34 cellular contexts compared by ENCODE assay signal in genomic region chr7:10308276-10308675, GRCh38.
A peak's percentile ranks its signal among the peaks of the same experiment; 100 is the strongest.
DNase-seq lines count a peak whose midpoint lies in the region; ATAC-seq, FAIRE-seq and TF ChIP-seq lines count a peak whose summit lies in the region.
"Had no signal": no experiment of that assay in that cellular context is flagged by ENCODE, and none has a peak within 500 bp of the region (broad histone marks: within the 10 kb centered on the region; RNA-seq: fewer than 3 reads in every experiment).

No MANE protein-coding gene starts in this region.

- BruUV-seq in Calu3 (replicated peaks; lab: Mats Ljungman, UMichigan): no TSS peak

- DNase-seq in Calu3: no peak
- DNase-seq in H54 (ENCODE audit: insufficient read length, low spot score): no peak
- DNase-seq in astrocyte of the hippocampus (ENCODE audit: low read depth, low spot score): peak; percentile 61
- peak; percentile 9 for DNase-seq in retinal pigment epithelial cell (ENCODE audit: low read depth)
- no peak for DNase-seq in mesothelial cell of epicardium (ENCODE audit: low spot score in 2 of 2, unreplicated experiment in 2 of 2)
- DNase-seq in stimulated activated naive CD4-positive, alpha-beta T cell (lab: John Stamatoyannopoulos, UW): no peak
- DNase-seq in Kasumi-1 (lab: John Stamatoyannopoulos, UW): no peak
- DNase-seq: 8988T; ACHN; AML-193; BE2C; C1 segment of cervical spinal cord; Caco-2; CD4-positive, alpha-beta memory T cell; CD4-positive, alpha-beta T cell; CD4-positive, CD25-positive, alpha-beta regulatory T cell; CD8-positive, alpha-beta memory T cell; CD8-positive, alpha-beta T cell; COR-L47; DMS 273 treated with DMSO at 0.1 percent for 48 hours; DMS153; DMS53; DMS79; DMS79 treated with DMSO at 0.1 percent for 48 hours; DND-41; EL had no signal

- H3K36me3 Mint-ChIP-seq in Calu3 (ENCODE audit: insufficient read depth, unreplicated experiment): no peaks in the 10 kb centered on the region
- no peaks in the 10 kb centered on the region for H3K36me3 Mint-ChIP-seq in mesothelial cell of epicardium
- H3K36me3 Mint-ChIP-seq: CD14-positive monocyte; CD4-positive, alpha-beta memory T cell; CD4-positive, CD25-positive, alpha-beta regulatory T cell; CD8-positive, alpha-beta memory T cell; CD8-positive, alpha-beta T cell had no signal

- H3K4me3 Mint-ChIP-seq in Calu3 (ENCODE audit: low read depth, unreplicated experiment) (no peak overlapping the region), mesothelial cell of epicardium (no peak overlapping the region)
- H3K4me3 Mint-ChIP-seq: B cell; CD14-positive monocyte; CD4-positive, alpha-beta memory T cell; CD4-positive, alpha-beta T cell; CD4-positive, CD25-positive, alpha-beta regulatory T cell; CD8-positive, alpha-beta memory T cell; CD8-positive, alpha-beta T cell had no signal

- intact Hi-C loops in Calu3 (cut with micrococcal nuclease; ENCODE audit: unreplicated experiment): loop anchor here (5.0 kb wide), 1 partner anchor 104 kb away; no protein-coding TSS in a partner anchor

- FAIRE-seq in H54 (lab: Jason Lieb, UNC): peak; percentile 73
- FAIRE-seq: A204.1, A549, D721Med had no signal

- ATAC-seq in GM18907 (IDR thresholded peaks at IDR 0.05; ENCODE audit: unreplicated experiment): no peak
- ATAC-seq: A549; CD8-positive, alpha-beta T cell had no signal

- no peak for TF ChIP-seq POLR2A in H54 (IDR thresholded peaks at IDR 0.05; ENCODE audit: low read depth, low read length)

- CTCF ChIA-PET in Calu3 (lab: Charles Lee): interaction anchor here (0.6 to 0.9 kb wide), 2 partner anchors 31 to 60 kb away, joined by 3 to 4 read pairs; no protein-coding TSS in a partner anchor

- H3K27ac Mint-ChIP-seq in Calu3 (ENCODE audit: unreplicated experiment): peak overlapping the region; percentile 61
- H3K27ac Mint-ChIP-seq in mesothelial cell of epicardium: no peak overlapping the region
- H3K27ac Mint-ChIP-seq: B cell; CD14-positive monocyte; CD4-positive, alpha-beta memory T cell; CD4-positive, alpha-beta T cell; CD4-positive, CD25-positive, alpha-beta regulatory T cell; CD8-positive, alpha-beta T cell had no signal

- H3K9me3 Mint-ChIP-seq in Calu3 (ENCODE audit: low read depth, unreplicated experiment) (peaks cover 7% of the 10 kb centered on the region), mesothelial cell of epicardium (peaks cover 13% of the 10 kb centered on the region)
- H3K9me3 Mint-ChIP-seq: CD4-positive, alpha-beta T cell had no signal

- peaks cover 56% of the 10 kb centered on the region for H3K4me1 Mint-ChIP-seq in Calu3 (ENCODE audit: low read depth, unreplicated experiment)
- H3K4me1 Mint-ChIP-seq in mesothelial cell of epicardium: no peaks in the 10 kb centered on the region
- H3K4me1 Mint-ChIP-seq: B cell; CD14-positive monocyte; CD4-positive, alpha-beta memory T cell; CD4-positive, CD25-positive, alpha-beta regulatory T cell; CD8-positive, alpha-beta memory T cell had no signal

- TF ChIP-seq CTCF in Calu3 (IDR thresholded peaks at IDR 0.05; ENCODE audit: unreplicated experiment) (no peak), retinal pigment epithelial cell (conservative IDR thresholded peaks at IDR 0.05; ENCODE audit: low read depth, low read length) (no peak), mesothelial cell of epicardium (IDR thresholded peaks at IDR 0.05; ENCODE audit: unreplicated experiment) (no peak)

- H3K27me3 Mint-ChIP-seq in Calu3 (ENCODE audit: unreplicated experiment) (no peaks in the 10 kb centered on the region), mesothelial cell of epicardium (ENCODE audit: low read depth) (no peaks in the 10 kb centered on the region)
- H3K27me3 Mint-ChIP-seq: B cell; CD4-positive, alpha-beta memory T cell; CD4-positive, alpha-beta T cell; CD4-positive, CD25-positive, alpha-beta regulatory T cell; CD8-positive, alpha-beta memory T cell had no signal

- H3K4me3 ChIP-seq in retinal pigment epithelial cell (ENCODE audit: low read length): no peak overlapping the region
- H3K4me3 ChIP-seq: A549; BLaER1; BLaER1 treated with 17β-estradiol and CSF1 and Interleukin-3, amounts not matched to agents 10 nM and 100 nM had no signal

Comparison
In these comparisons a context has a peak if more than half of its experiments do, and no peak if none do; other contexts are left out.
1. DNase-seq: peak in astrocyte of the hippocampus (single experiment) and retinal pigment epithelial cell (single experiment); none in Calu3 (single experiment), H54 (single experiment), mesothelial cell of epicardium (0 of 2), stimulated activated naive CD4-positive, alpha-beta T cell (0 of 6) and Kasumi-1 (0 of 2).